Comparison of ENCODE assay signal across 1 cellular context in the genomic region with DNA sequence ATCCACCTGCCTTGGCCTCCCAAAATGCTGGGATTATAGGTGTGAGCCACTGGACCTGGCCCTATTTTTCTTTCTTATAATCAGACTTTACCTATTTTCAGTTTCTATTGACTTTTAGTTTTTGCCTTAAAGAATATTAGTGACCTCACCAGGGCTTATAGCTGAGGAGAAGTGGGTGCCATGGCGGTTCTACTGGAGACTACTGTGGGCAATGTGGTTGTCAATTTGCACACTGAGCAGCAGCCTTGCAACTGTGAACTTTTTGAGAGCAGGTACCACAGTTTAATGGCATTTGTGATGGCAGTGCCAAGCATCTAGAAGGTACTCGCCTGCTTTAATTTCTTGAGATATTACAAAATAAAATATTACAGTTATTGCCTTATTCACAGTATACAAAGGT.
A peak's percentile ranks its signal among the peaks of the same experiment; 100 is the strongest.
TF ChIP-seq lines count a peak whose summit lies in the region.

No MANE protein-coding gene starts in this region.

TF ChIP-seq in K562, 482 proteins besides CTCF, POLR2A, EP300 and RAD21:
- TF ChIP-seq GATA2 (CRISPR knock-in tag; IDR thresholded peaks at IDR 0.05), result no peak
- TF ChIP-seq, protein P1, sequence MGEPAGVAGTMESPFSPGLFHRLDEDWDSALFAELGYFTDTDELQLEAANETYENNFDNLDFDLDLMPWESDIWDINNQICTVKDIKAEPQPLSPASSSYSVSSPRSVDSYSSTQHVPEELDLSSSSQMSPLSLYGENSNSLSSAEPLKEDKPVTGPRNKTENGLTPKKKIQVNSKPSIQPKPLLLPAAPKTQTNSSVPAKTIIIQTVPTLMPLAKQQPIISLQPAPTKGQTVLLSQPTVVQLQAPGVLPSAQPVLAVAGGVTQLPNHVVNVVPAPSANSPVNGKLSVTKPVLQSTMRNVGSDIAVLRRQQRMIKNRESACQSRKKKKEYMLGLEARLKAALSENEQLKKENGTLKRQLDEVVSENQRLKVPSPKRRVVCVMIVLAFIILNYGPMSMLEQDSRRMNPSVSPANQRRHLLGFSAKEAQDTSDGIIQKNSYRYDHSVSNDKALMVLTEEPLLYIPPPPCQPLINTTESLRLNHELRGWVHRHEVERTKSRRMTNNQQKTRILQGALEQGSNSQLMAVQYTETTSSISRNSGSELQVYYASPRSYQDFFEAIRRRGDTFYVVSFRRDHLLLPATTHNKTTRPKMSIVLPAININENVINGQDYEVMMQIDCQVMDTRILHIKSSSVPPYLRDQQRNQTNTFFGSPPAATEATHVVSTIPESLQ (CRISPR knock-in tag; IDR thresholded peaks at IDR 0.05), result 0 out of 2 replicates have a peak, but pooled peaks have one; percentile 4
TF ChIP-seq in K562: peak in this region for 1.
